In the genomic region with DNA sequence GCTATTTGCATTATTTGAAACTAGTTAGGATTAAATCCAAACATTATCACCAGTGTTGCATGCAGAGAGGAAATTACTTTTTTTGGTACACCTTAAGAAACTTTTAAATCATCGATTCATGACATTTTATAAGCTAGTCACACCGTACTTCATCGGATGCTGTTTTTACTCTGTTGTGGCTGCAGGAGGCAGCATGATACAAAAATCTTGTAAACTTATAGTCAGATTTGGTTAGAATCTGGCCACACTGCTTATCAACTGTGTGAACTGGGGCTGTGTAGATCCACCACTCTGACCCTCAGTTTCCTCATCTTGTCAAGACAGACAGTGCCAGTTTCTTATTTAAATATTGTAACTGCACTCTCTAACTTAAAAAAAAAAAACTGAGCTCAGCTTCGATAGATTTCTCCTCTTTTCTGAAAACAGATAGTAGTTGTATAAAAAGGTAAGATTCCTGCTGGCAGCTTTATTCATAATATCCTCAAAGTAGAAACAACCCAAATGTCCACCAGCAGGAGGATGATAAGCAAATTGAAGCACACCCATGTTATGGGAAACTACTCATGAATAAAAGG, we compare ENCODE assay signal across 10 cellular contexts.
A peak's percentile ranks its signal among the peaks of the same experiment; 100 is the strongest.
DNase-seq lines count a peak whose midpoint lies in the region; ATAC-seq and TF ChIP-seq lines count a peak whose summit lies in the region.
"Had no signal": no experiment of that assay in that cellular context is flagged by ENCODE, and none has a peak within 500 bp of the region (broad histone marks: within the 10 kb centered on the region; RNA-seq: fewer than 3 reads in every experiment).

No MANE protein-coding gene starts in this region.

- TF ChIP-seq CTCF in H9 (conservative IDR thresholded peaks at IDR 0.05) (peak; percentile 43), esophagus muscularis mucosa (IDR thresholded peaks at IDR 0.05) (peak in 1 of 3 experiments; percentile 37)

- no peak overlapping the region for H4K91ac ChIP-seq in H9 (ENCODE audit: insufficient read length, low read depth, low read length)

- H3K27ac Mint-ChIP-seq in H9: no peak overlapping the region; a peak in 1 of 7 replicates
- no peak overlapping the region for H3K27ac Mint-ChIP-seq in activated naive CD4-positive, alpha-beta T cell treated with anti-CD3 and anti-CD28 coated beads, Interleukin-2, amount 50 U/mL, for 72 hours

- peak; percentile 19 for DNase-seq in A172 (ENCODE audit: low spot score)
- no peak for DNase-seq in H9
- DNase-seq in amniotic epithelial cell (ENCODE audit: low read depth): peak; percentile 44
- DNase-seq in iris pigment epithelial cell (ENCODE audit: low read depth): peak; percentile 47
- DNase-seq in esophagus muscularis mucosa (ENCODE audit: extremely low spot score): no peak
- no peak for DNase-seq in aorta
- DNase-seq in activated naive CD4-positive, alpha-beta T cell treated with anti-CD3 and anti-CD28 coated beads, Interleukin-2, amount 50 U/mL, for 72 hours (ENCODE audit: low spot score in 2 of 2): no peak
- DNase-seq: activated CD4-positive, alpha-beta T cell treated with anti-CD3 and anti-CD28 coated beads for 1 hour; GF-D8 had no signal

- H3K14ac ChIP-seq in H9 (ENCODE audit: insufficient read depth, low read length): no peak overlapping the region

- H3K4me2 ChIP-seq in H9 (ENCODE audit: insufficient read depth, insufficient read length, low read length): no peak overlapping the region

- H3K18ac ChIP-seq in H9 (ENCODE audit: insufficient read length, low read depth, low read length): no peak overlapping the region

- H3K4me1 ChIP-seq in H9 (ENCODE audit: insufficient read depth, low read length) (no peaks in the 10 kb centered on the region), esophagus muscularis mucosa (no peaks in the 10 kb centered on the region), aorta (ENCODE audit: control insufficient read depth in 1 of 2, insufficient read depth in 2 of 2, low read length in 2 of 2) (no peaks in the 10 kb centered on the region)

- H2AK5ac ChIP-seq in H9 (ENCODE audit: insufficient read length, low read length): no peak overlapping the region

- no peak for TF ChIP-seq POLR2A in esophagus muscularis mucosa (IDR thresholded peaks at IDR 0.05; ENCODE audit: low read depth)

- WGBS in H9 (ENCODE audit: extremely low coverage, insufficient read length, low lambda C conversion rate): no CpG with 5 or more reads among the region's 4 CpGs
- 55% methylated on average over 4 of the region's 4 CpGs for WGBS in esophagus muscularis mucosa
- 33 to 49% methylated on average over 4 of the region's 4 CpGs for WGBS in aorta, 2 donors

- H3K9me3 ChIP-seq in H9 (ENCODE audit: control insufficient read depth, low read depth, low read length) (no peaks in the 10 kb centered on the region), esophagus muscularis mucosa (no peaks in the 10 kb centered on the region), aorta (ENCODE audit: control insufficient read depth, low read length) (no peaks in the 10 kb centered on the region)

- H2BK20ac ChIP-seq in H9 (ENCODE audit: low read depth, low read length, poor library complexity, severe bottlenecking): no peak overlapping the region

- no peak overlapping the region for H2BK15ac ChIP-seq in H9 (ENCODE audit: low read depth, low read length)

- H3T11ph ChIP-seq in H9 (ENCODE audit: low read length): no peak overlapping the region

- no peaks in the 10 kb centered on the region for H4K20me1 ChIP-seq in H9 (ENCODE audit: control insufficient read depth, insufficient read depth, insufficient read length)

- H3K4me3 Mint-ChIP-seq in H9: no peak overlapping the region

- H3K27ac ChIP-seq in H9 (ENCODE audit: insufficient read length, low read depth, low read length) (no peak overlapping the region), esophagus muscularis mucosa (replicated peaks in 1 of 4) (no peak overlapping the region), aorta (ENCODE audit: low read depth in 1 of 2, low read length in 2 of 2) (no peak overlapping the region)

- no peak for TF ChIP-seq EP300 in esophagus muscularis mucosa (IDR thresholded peaks at IDR 0.05)

- H4K5ac ChIP-seq in H9 (ENCODE audit: insufficient read length, low read depth, low read length): no peak overlapping the region

- H3K36me3 ChIP-seq in esophagus muscularis mucosa (no peaks in the 10 kb centered on the region), aorta (ENCODE audit: control insufficient read depth in 1 of 2, insufficient read depth in 2 of 2, low read length in 1 of 2) (no peaks in the 10 kb centered on the region)

- no peak overlapping the region for H4K8ac ChIP-seq in H9 (replicated peaks; ENCODE audit: insufficient read length, low read depth, low read length)

- no peaks in the 10 kb centered on the region for H3K36me3 Mint-ChIP-seq in H9 (ENCODE audit: insufficient read depth in 1 of 3, low read depth in 3 of 3)
- H3K36me3 Mint-ChIP-seq in activated naive CD4-positive, alpha-beta T cell treated with anti-CD3 and anti-CD28 coated beads, Interleukin-2, amount 50 U/mL, for 72 hours: no peaks in the 10 kb centered on the region

- no peaks in the 10 kb centered on the region for H3K9me3 Mint-ChIP-seq in H9
- H3K9me3 Mint-ChIP-seq in activated naive CD4-positive, alpha-beta T cell treated with anti-CD3 and anti-CD28 coated beads, Interleukin-2, amount 50 U/mL, for 72 hours: no peaks in the 10 kb centered on the region

- no peak overlapping the region for H2BK120ac ChIP-seq in H9 (ENCODE audit: low read depth, low read length, poor library complexity, severe bottlenecking)

- H3K23ac ChIP-seq in H9 (ENCODE audit: insufficient read length, low read depth, low read length): no peak overlapping the region

- H2BK5ac ChIP-seq in H9 (ENCODE audit: insufficient read length, low read length): no peak overlapping the region

- H3K4me1 Mint-ChIP-seq in H9: peaks cover 0 to 6% of the 10 kb centered on the region in 2 experiments; a peak in 2 of 4 replicates

- no peaks in the 10 kb centered on the region for H3K79me1 ChIP-seq in H9 (ENCODE audit: insufficient read depth, low read depth, low read length, poor library complexity, severe bottlenecking)

- no peaks in the 10 kb centered on the region for H3K27me3 ChIP-seq in H9 (ENCODE audit: insufficient read depth, low read length)
- H3K27me3 ChIP-seq in esophagus muscularis mucosa: no peaks in the 10 kb centered on the region
- H3K27me3 ChIP-seq in aorta (ENCODE audit: control insufficient read depth in 1 of 2, insufficient read depth in 2 of 2, low read length in 1 of 2): no peaks in the 10 kb centered on the region

- H3K4me3 ChIP-seq in esophagus muscularis mucosa (no peak overlapping the region), aorta (ENCODE audit: low read length in 2 of 2) (no peak overlapping the region)

- H3K27me3 Mint-ChIP-seq in H9 (ENCODE audit: low read depth): no peaks in the 10 kb centered on the region; the same call in 1 of the 2 replicates

- H3K4ac ChIP-seq in H9 (ENCODE audit: low read depth, low read length): no peak overlapping the region

- no peak overlapping the region for H3K9ac ChIP-seq in H9 (ENCODE audit: extremely low read depth, insufficient read length, low read length)

- H3K79me2 ChIP-seq in H9 (ENCODE audit: insufficient read depth, low read length): no peaks in the 10 kb centered on the region

- H2BK12ac ChIP-seq in H9 (ENCODE audit: insufficient read length, low read depth, low read length): no peak overlapping the region

- no peak overlapping the region for H3K56ac ChIP-seq in H9 (ENCODE audit: insufficient read length, low read depth, low read length)

- no peak for ATAC-seq in aorta (ENCODE audit: low FRiP score)
- ATAC-seq in activated naive CD4-positive, alpha-beta T cell treated with anti-CD3 and anti-CD28 coated beads, Interleukin-2, amount 50 U/mL, for 72 hours: no peak
- ATAC-seq in GM19023 (IDR thresholded peaks at IDR 0.05; ENCODE audit: unreplicated experiment): no peak

- intact Hi-C loops in esophagus muscularis mucosa (cut with DNase I): no loop called here
- intact Hi-C loops in aorta (cut with DNase I): no loop called here

- H2AFZ ChIP-seq in H9 (ENCODE audit: low read length): no peak overlapping the region

- H3K23me2 ChIP-seq in H9 (ENCODE audit: insufficient read length, low read depth, low read length, poor library complexity, severe bottlenecking): no peaks in the 10 kb centered on the region

Comparison
In these comparisons a context has a peak if more than half of its experiments do, and no peak if none do; other contexts are left out.
1. DNase-seq: peak in A172 (single experiment), amniotic epithelial cell (single experiment) and iris pigment epithelial cell (single experiment); none in H9 (single experiment), esophagus muscularis mucosa (single experiment), aorta (0 of 2) and activated naive CD4-positive, alpha-beta T cell treated with anti-CD3 and anti-CD28 coated beads, Interleukin-2, amount 50 U/mL, for 72 hours (0 of 2).